ENCODE assay signal across 1 cellular context in genomic region chr11:77072851-77073327, GRCh38.
A peak's percentile ranks its signal among the peaks of the same experiment; 100 is the strongest.
TF ChIP-seq lines count a peak whose summit lies in the region.

No MANE protein-coding gene starts in this region.

TF ChIP-seq in GM12878, 131 proteins besides CTCF, POLR2A, EP300 and RAD21:
- TF ChIP-seq BHLHE40 (IDR thresholded peaks at IDR 0.05; ENCODE audit: borderline replicate concordance in 1 of 2, low read depth in 2 of 2, low read length in 1 of 2) (peak in 1 of 2 experiments; percentile 21; a peak in 1 of 4 replicates), KDM1A (IDR thresholded peaks at IDR 0.05; ENCODE audit: borderline replicate concordance) (no peak)
